9 cellular contexts compared by ENCODE assay signal in the genomic region with DNA sequence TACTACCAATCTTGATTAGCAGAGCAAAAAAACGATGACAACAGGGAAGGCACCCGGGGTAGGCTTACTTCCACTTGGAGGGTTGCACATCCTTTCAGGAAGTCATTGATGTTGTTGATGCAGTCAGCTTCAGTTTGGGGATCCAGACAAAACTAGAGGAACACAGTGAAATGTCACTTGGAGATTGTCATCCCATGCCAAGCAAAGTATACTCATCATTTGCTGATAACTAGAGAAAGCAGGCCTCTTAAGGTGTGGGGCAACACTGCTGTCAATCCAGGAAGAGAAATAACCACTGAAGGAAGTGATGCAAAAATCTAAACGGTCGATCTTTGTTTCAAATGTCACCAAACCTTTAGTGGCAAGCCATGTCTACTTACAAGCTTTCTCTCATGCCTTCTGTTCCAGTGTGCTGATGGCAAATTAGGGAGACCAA. TPM values are rescaled to one million over a fixed set of nuclear protein-coding genes. Genes with fewer than 3 reads are reported as not detected.
DNase-seq lines count a peak whose midpoint lies in the region; ATAC-seq, FAIRE-seq and TF ChIP-seq lines count a peak whose summit lies in the region.
"Had no signal": no experiment of that assay in that cellular context is flagged by ENCODE, and none has a peak within 500 bp of the region (broad histone marks: within the 10 kb centered on the region; RNA-seq: fewer than 3 reads in every experiment).

No MANE protein-coding gene starts in this region.

- no peaks in the 10 kb centered on the region for H4K20me1 ChIP-seq in KMS-11 (ENCODE audit: insufficient read depth)
- H4K20me1 ChIP-seq in astrocyte (ENCODE audit: insufficient read depth, low read length) = no peaks in the 10 kb centered on the region

- H3K36me3 ChIP-seq in KMS-11 (ENCODE audit: insufficient read depth) (no peaks in the 10 kb centered on the region), astrocyte (ENCODE audit: insufficient read depth, low read length) (no peaks in the 10 kb centered on the region), subcutaneous abdominal adipose tissue (ENCODE audit: control insufficient read depth in 5 of 5, insufficient read depth in 5 of 5, low read length in 5 of 5) (no peaks in the 10 kb centered on the region)
- H3K36me3 ChIP-seq: BE2C had no signal

- no peak overlapping the region; the same call in 1 of the 2 replicates for H3K27ac ChIP-seq in KMS-11
- H3K27ac ChIP-seq in astrocyte (ENCODE audit: low read depth, low read length) = no peak overlapping the region
- H3K27ac ChIP-seq in subcutaneous abdominal adipose tissue (ENCODE audit: low read depth, low read length) = peak overlapping the region; percentile 86

- H3K27ac Mint-ChIP-seq in astrocyte (ENCODE audit: unreplicated experiment) = no peak overlapping the region

- peak overlapping the region; percentile 90 for H3K4me3 Mint-ChIP-seq in activated T-cell treated with anti-CD3 and anti-CD28 coated beads, Interleukin-2, amount 50 U/mL, for 4 hours
- H3K4me3 Mint-ChIP-seq in astrocyte (ENCODE audit: unreplicated experiment) = no peak overlapping the region

- H3K4me2 ChIP-seq in KMS-11 (peak overlapping the region; percentile 48; the same call in 1 of the 2 replicates), astrocyte (ENCODE audit: low read length) (no peak overlapping the region)

- H3K4me1 ChIP-seq in KMS-11 (ENCODE audit: low read depth, poor library complexity, severe bottlenecking) (no peaks in the 10 kb centered on the region), astrocyte (ENCODE audit: insufficient read depth, low read length) (no peaks in the 10 kb centered on the region), subcutaneous abdominal adipose tissue (ENCODE audit: control insufficient read depth in 5 of 5, insufficient read depth in 5 of 5, low read length in 5 of 5) (peaks cover 1 to 38% (median 24%) of the 10 kb centered on the region in 5 donors)
- H3K4me1 ChIP-seq: BE2C had no signal

- no peak for TF ChIP-seq POLR2A in lower leg skin (IDR thresholded peaks at IDR 0.05)

- intact Hi-C loops in lower leg skin (cut with DNase I; ENCODE audit: low total_unique reads) = no loop called here

- H3K27me3 Mint-ChIP-seq in activated T-cell treated with anti-CD3 and anti-CD28 coated beads, Interleukin-2, amount 50 U/mL, for 4 hours (ENCODE audit: low read depth) = no peaks in the 10 kb centered on the region
- H3K27me3 Mint-ChIP-seq in astrocyte (ENCODE audit: low read depth, unreplicated experiment) = peaks cover 5% of the 10 kb centered on the region

- DNase-seq in activated T-cell treated with anti-CD3 and anti-CD28 coated beads, Interleukin-2, amount 50 U/mL, for 4 hours = no peak
- DNase-seq in activated T-cell treated with anti-CD3 and anti-CD28 coated beads for 4 hours (no peak), astrocyte (ENCODE audit: low read depth) (no peak), lower leg skin (ENCODE audit: low spot score in 2 of 2) (no peak), NCI-H2227 treated with DMSO at 0.1 percent for 48 hours (lab: John Stamatoyannopoulos, UW) (no peak), NCI-H2107 treated with DMSO at 0.1 percent for 48 hours (lab: John Stamatoyannopoulos, UW; ENCODE audit: unreplicated experiment) (no peak)
- DNase-seq: BE2C had no signal

- H3K4me3 ChIP-seq in KMS-11 (IDR thresholded peaks at IDR 0.05; ENCODE audit: insufficient read depth, low read depth, low read length) (no peak overlapping the region), astrocyte (ENCODE audit: insufficient read depth, low read depth, low read length) (no peak overlapping the region), subcutaneous abdominal adipose tissue (ENCODE audit: low read depth in 1 of 5, low read length in 5 of 5) (peak overlapping the region; percentile 49 to 76 (median 56)), lower leg skin (ENCODE audit: low read depth, poor library complexity, severe bottlenecking) (no peak overlapping the region)

- H3K4me1 Mint-ChIP-seq in activated T-cell treated with anti-CD3 and anti-CD28 coated beads, Interleukin-2, amount 50 U/mL, for 4 hours (ENCODE audit: low read depth) = peaks cover 74% of the 10 kb centered on the region
- no peaks in the 10 kb centered on the region for H3K4me1 Mint-ChIP-seq in astrocyte (ENCODE audit: low read depth, unreplicated experiment)

- peaks cover 1% of the 10 kb centered on the region for H3K36me3 Mint-ChIP-seq in activated T-cell treated with anti-CD3 and anti-CD28 coated beads, Interleukin-2, amount 50 U/mL, for 4 hours (ENCODE audit: insufficient read depth)
- no peaks in the 10 kb centered on the region for H3K36me3 Mint-ChIP-seq in astrocyte (ENCODE audit: low read depth, unreplicated experiment)

- H2AFZ ChIP-seq in KMS-11 (ENCODE audit: low read depth) (peak overlapping the region; percentile 67), astrocyte (ENCODE audit: low read depth, low read length) (no peak overlapping the region)

- H3K79me2 ChIP-seq in KMS-11 (ENCODE audit: insufficient read depth, low read depth) = no peaks in the 10 kb centered on the region
- no peaks in the 10 kb centered on the region for H3K79me2 ChIP-seq in astrocyte (ENCODE audit: insufficient read depth, low read length)

- peak; percentile 69 to 74 for ATAC-seq in activated T-cell treated with anti-CD3 and anti-CD28 coated beads, Interleukin-2, amount 50 U/mL, for 4 hours

- WGBS in lower leg skin, 2 donors = 49 to 57% methylated on average over 4 of the region's 4 CpGs

- H3K9ac ChIP-seq in KMS-11 = peak overlapping the region; percentile 25; the same call in 1 of the 2 replicates
- no peak overlapping the region for H3K9ac ChIP-seq in astrocyte (ENCODE audit: low read length)
- peak overlapping the region; percentile 17 to 82 (median 56) for H3K9ac ChIP-seq in subcutaneous abdominal adipose tissue (ENCODE audit: low read length in 5 of 5)

- no peak for TF ChIP-seq CTCF in KMS-11 (conservative IDR thresholded peaks at IDR 0.05; ENCODE audit: low read depth, low read length)
- TF ChIP-seq CTCF in astrocyte (IDR thresholded peaks at IDR 0.05; ENCODE audit: insufficient read depth, low read depth, low read length) = no peak
- TF ChIP-seq CTCF in lower leg skin (IDR thresholded peaks at IDR 0.05) = no peak

- H3K9me3 ChIP-seq in astrocyte (ENCODE audit: insufficient read depth, low read depth, low read length) = no peaks in the 10 kb centered on the region
- no peaks in the 10 kb centered on the region for H3K9me3 ChIP-seq in subcutaneous abdominal adipose tissue (ENCODE audit: control insufficient read depth in 5 of 5, low read length in 5 of 5)
- H3K9me3 ChIP-seq: BE2C had no signal

- FAIRE-seq in astrocyte (lab: Jason Lieb, UNC) = peak; percentile 76

- H3K27me3 ChIP-seq in KMS-11 (ENCODE audit: insufficient read depth, low read depth) (no peaks in the 10 kb centered on the region), astrocyte (ENCODE audit: insufficient read depth, low read length) (no peaks in the 10 kb centered on the region), subcutaneous abdominal adipose tissue (ENCODE audit: control insufficient read depth in 5 of 5, insufficient read depth in 4 of 5, low read length in 5 of 5) (peaks cover 0 to 4% (median 0%) of the 10 kb centered on the region in 5 donors)
- H3K27me3 ChIP-seq: BE2C had no signal

- H3K9me3 Mint-ChIP-seq in activated T-cell treated with anti-CD3 and anti-CD28 coated beads, Interleukin-2, amount 50 U/mL, for 4 hours = no peaks in the 10 kb centered on the region
- H3K9me3 Mint-ChIP-seq in astrocyte (ENCODE audit: unreplicated experiment) = peaks cover 2% of the 10 kb centered on the region

RNA-seq across cellular contexts. Expression of gene ARHGEF6, which starts 1.4 kb away (rescaled TPM):
- 10 to 100 TPM; 16.1 to 18.8 (median 16.8) TPM for total RNA-seq in activated T-cell treated with anti-CD3 and anti-CD28 coated beads, Interleukin-2, amount 50 U/mL, for 4 hours
- total RNA-seq in astrocyte = 4.7 and 6.1 TPM in 2 replicates
- 1 to 10 TPM; 5.8 to 9.6 (median 7.9) TPM for total RNA-seq in lower leg skin

Comparison
In these comparisons a context has a peak if more than half of its experiments do, and no peak if none do; other contexts are left out.
1. H3K4me3 ChIP-seq: peak in subcutaneous abdominal adipose tissue (5 of 5); none in KMS-11 (single experiment), astrocyte (single experiment) and lower leg skin (single experiment).